In the genomic region with DNA sequence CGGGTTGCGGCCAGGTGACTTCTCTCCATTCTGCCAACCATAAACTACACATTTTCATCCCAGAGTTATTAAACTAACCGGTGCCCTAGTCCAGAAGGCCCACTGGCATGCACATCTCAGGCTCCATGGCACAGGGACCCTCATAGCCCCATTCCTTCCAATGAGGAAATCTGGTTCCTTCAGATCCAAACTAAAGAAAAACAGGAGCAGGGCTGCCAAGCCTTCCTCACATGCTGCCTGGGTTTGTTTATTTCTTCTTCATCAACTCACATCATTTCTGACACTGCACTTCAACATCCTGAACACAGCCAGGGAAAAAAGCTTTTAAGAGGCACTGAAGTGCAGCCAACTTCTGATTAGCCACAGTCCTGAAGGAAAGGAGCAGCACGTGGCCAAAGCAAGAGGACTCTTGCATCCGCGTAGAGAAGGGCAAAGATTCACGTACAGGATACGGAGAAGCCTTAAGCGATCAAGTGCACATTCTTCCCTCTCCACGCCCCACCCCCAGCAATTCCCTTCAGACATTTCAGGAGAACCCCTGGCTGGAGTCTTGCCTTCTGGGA, we compare ENCODE assay signal across 1 cellular context.
TF ChIP-seq lines count a peak whose summit lies in the region.

No MANE protein-coding gene starts in this region.

TF ChIP-seq in GM23338, 12 proteins besides CTCF, POLR2A, EP300 and RAD21 (continued from another document):
- TF ChIP-seq ZNF462 (CRISPR knock-in tag; IDR thresholded peaks at IDR 0.05): no peak
- no peak for TF ChIP-seq STAT1 (IDR thresholded peaks at IDR 0.05; ENCODE audit: unreplicated experiment)
- no peak for TF ChIP-seq ZNF331 (CRISPR knock-in tag; IDR thresholded peaks at IDR 0.05; ENCODE audit: low read depth)
TF ChIP-seq in GM23338: peak in this region for 0.
